ENCODE assay signal across 8 cellular contexts in genomic region chrX:109537324-109537665, GRCh38. TPM values are rescaled to one million over a fixed set of nuclear protein-coding genes. Genes with fewer than 3 reads are reported as not detected.
DNase-seq lines count a peak whose midpoint lies in the region.

No MANE protein-coding gene starts in this region.

- H3K4me1 ChIP-seq in endocrine pancreas (ENCODE audit: control insufficient read depth, insufficient read depth, low read length) (peaks cover 5% of the 10 kb centered on the region), mucosa of stomach (ENCODE audit: control insufficient read depth, insufficient read depth, low read length) (no peaks in the 10 kb centered on the region)

- H3K9ac ChIP-seq in endocrine pancreas (ENCODE audit: control insufficient read depth, insufficient read depth, low read length) (peak overlapping the region; percentile 66), mucosa of stomach (ENCODE audit: low read length) (peak overlapping the region; percentile 64)

- peak overlapping the region; percentile 84 for H3K4me3 ChIP-seq in endocrine pancreas (ENCODE audit: control insufficient read depth, insufficient read depth, low read length)
- peak overlapping the region; percentile 87 for H3K4me3 ChIP-seq in mucosa of stomach (ENCODE audit: low read length)

- H3K36me3 ChIP-seq in endocrine pancreas (ENCODE audit: control insufficient read depth, insufficient read depth, low read length) = no peaks in the 10 kb centered on the region
- H3K36me3 ChIP-seq in mucosa of stomach (ENCODE audit: control insufficient read depth, insufficient read depth, low read length) = no peaks in the 10 kb centered on the region

- H3K27me3 ChIP-seq in endocrine pancreas (ENCODE audit: control insufficient read depth, insufficient read depth, low read length) (no peaks in the 10 kb centered on the region), mucosa of stomach (ENCODE audit: control insufficient read depth, insufficient read depth, low read length) (no peaks in the 10 kb centered on the region)

- DNase-seq in activated T-cell treated with anti-CD3 and anti-CD28 coated beads for 1 hour (ENCODE audit: low read depth) (peak; percentile 0), RKO (ENCODE audit: low spot score) (peak; percentile 49), iPS-NIHi11 (ENCODE audit: low spot score) (no peak), NCI-H146 treated with DMSO at 0.1 percent for 48 hours (lab: John Stamatoyannopoulos, UW; ENCODE audit: unreplicated experiment) (no peak), A172 (ENCODE audit: low spot score) (no peak)
- DNase-seq in activated T-cell treated with anti-CD3 and anti-CD28 coated beads, Interleukin-2, amount 50 U/mL, for 48 hours = no peak

- H3K9me3 ChIP-seq in endocrine pancreas (ENCODE audit: control insufficient read depth, low read length) (no peaks in the 10 kb centered on the region), mucosa of stomach (ENCODE audit: control insufficient read depth, low read length) (no peaks in the 10 kb centered on the region)

RNA-seq across cellular contexts. Expression of gene NXT2, which starts 0.7 kb away (rescaled TPM):
- total RNA-seq in A172 (2014; rRNA removed; shearing (Covaris generic)) = 58.1 and 65.9 TPM in 2 replicates

RNA-seq across cellular contexts. Expression of gene GUCY2F, which starts 55.4 kb away (rescaled TPM):
- not detected in 2 replicates for total RNA-seq in A172 (2014; rRNA removed; shearing (Covaris generic))

Comparison
In these comparisons a context has a peak if more than half of its experiments do, and no peak if none do; other contexts are left out.
1. DNase-seq: peak in activated T-cell treated with anti-CD3 and anti-CD28 coated beads for 1 hour (single experiment) and RKO (single experiment); none in activated T-cell treated with anti-CD3 and anti-CD28 coated beads, Interleukin-2, amount 50 U/mL, for 48 hours (0 of 2), iPS-NIHi11 (single experiment), NCI-H146 treated with DMSO at 0.1 percent for 48 hours (single experiment) and A172 (single experiment).